Comparison of ENCODE assay signal across 20 cellular contexts in genomic region chr16:52611817-52612673, GRCh38.
DNase-seq lines count a peak whose midpoint lies in the region; ATAC-seq and FAIRE-seq lines count a peak whose summit lies in the region.
"Had no signal": no experiment of that assay in that cellular context is flagged by ENCODE, and none has a peak within 500 bp of the region (broad histone marks: within the 10 kb centered on the region; RNA-seq: fewer than 3 reads in every experiment).

No MANE protein-coding gene starts in this region.

- no peaks in the 10 kb centered on the region for H3K9me3 ChIP-seq in small intestine (ENCODE audit: control insufficient read depth, low read depth)
- H3K9me3 ChIP-seq: BLaER1, breast epithelium had no signal

- H3K27me3 ChIP-seq in small intestine (ENCODE audit: control insufficient read depth in 2 of 2, insufficient read depth in 2 of 2, low read length in 2 of 2): no peaks in the 10 kb centered on the region
- H3K27me3 ChIP-seq: BLaER1, breast epithelium had no signal

- H3K27ac ChIP-seq in small intestine (ENCODE audit: low read depth in 1 of 2, low read length in 1 of 2): peak overlapping the region; percentile 25 to 68
- H3K27ac ChIP-seq: BLaER1, breast epithelium had no signal

- H3K4me1 ChIP-seq in small intestine (ENCODE audit: control insufficient read depth in 2 of 2, insufficient read depth in 1 of 2, low read depth in 1 of 2, low read length in 1 of 2): peaks cover 2 to 4% of the 10 kb centered on the region in 2 donors
- H3K4me1 ChIP-seq: BLaER1, breast epithelium had no signal

- H3K4me3 ChIP-seq in small intestine (ENCODE audit: low read depth in 1 of 2, low read length in 2 of 2): peak overlapping the region in 1 of 2 donors; percentile 29
- H3K4me3 ChIP-seq: BLaER1, breast epithelium, K562 had no signal

- peak; percentile 97 for FAIRE-seq in islet of Langerhans (lab: Jason Lieb, UNC)
- FAIRE-seq in small intestine (lab: Jason Lieb, UNC): peak; percentile 19
- FAIRE-seq: GM12891, K562, urothelium cell line had no signal

- ATAC-seq in sciatic nerve: no peak
- ATAC-seq in HG02885 (IDR thresholded peaks at IDR 0.05; ENCODE audit: poor library complexity, unreplicated experiment): no peak
- no peak for ATAC-seq in GM18873 (IDR thresholded peaks at IDR 0.05; ENCODE audit: low FRiP score, unreplicated experiment)
- ATAC-seq: activated naive CD4-positive, alpha-beta T cell treated with anti-CD3 and anti-CD28 coated beads, Interleukin-2, amount 50 U/mL, for 72 hours; K562; stimulated activated naive CD8-positive, alpha-beta T cell treated with anti-CD3 and anti-CD28 coated beads, Interleukin-15, Interleukin-2, amounts not matched to agents 100 U/mL and 50 U/mL, for 24 hours had no signal

- no peaks in the 10 kb centered on the region for H3K36me3 ChIP-seq in small intestine (ENCODE audit: control insufficient read depth in 2 of 2, insufficient read depth in 2 of 2, low read length in 2 of 2)
- H3K36me3 ChIP-seq: BLaER1, breast epithelium had no signal

- DNase-seq in HK-2 (ENCODE audit: unreplicated experiment) (peak; percentile 20), NCI-H748 treated with DMSO at 0.1 percent for 48 hours (lab: John Stamatoyannopoulos, UW) (peak; percentile 79), small intestine (peak; percentile 95), sciatic nerve (ENCODE audit: low spot score) (no peak), putamen (ENCODE audit: low spot score) (no peak)
- DNase-seq: activated CD4-positive, alpha-beta T cell treated with anti-CD3 and anti-CD28 coated beads for 4 hours; effector CD8-positive, alpha-beta T cell; foreskin melanocyte; NCI-H1436; occipital lobe; stimulated activated naive CD8-positive, alpha-beta T cell treated with anti-CD3 and anti-CD28 coated beads, Interleukin-15, Interleukin-2, amounts not matched to agents 100 U/mL and 50 U/mL, for 24 hours had no signal

- WGBS in small intestine, 3 donors: 23 to 56% (median 31%) methylated on average over 9 of the region's 9 CpGs

- intact Hi-C loops in sciatic nerve (cut with DNase I): no loop called here

Comparison
In these comparisons a context has a peak if more than half of its experiments do, and no peak if none do; other contexts are left out.
1. DNase-seq: peak in HK-2 (single experiment), NCI-H748 treated with DMSO at 0.1 percent for 48 hours (single experiment) and small intestine (single experiment); none in sciatic nerve (single experiment) and putamen (single experiment).